In genomic region chr2:202909394-202910192, GRCh38 we compare ENCODE assay signal across 1 cellular context.
TF ChIP-seq lines count a peak whose summit lies in the region.

No MANE protein-coding gene starts in this region.

TF ChIP-seq in K562, 482 proteins besides CTCF, POLR2A, EP300 and RAD21:
- TF ChIP-seq JUND (IDR thresholded peaks at IDR 0.05; ENCODE audit: borderline replicate concordance, low read depth, low read length) (no peak), JUND (tag; IDR thresholded peaks at IDR 0.05; ENCODE audit: borderline replicate concordance, low read depth, low read length) (no peak), CEBPB (tag; IDR thresholded peaks at IDR 0.05) (peak; percentile 57; the same call in 1 of the 2 replicates), GTF2A2 (tag; IDR thresholded peaks at IDR 0.05) (no peak), PTTG1 (tag; IDR thresholded peaks at IDR 0.05; ENCODE audit: low read depth) (no peak), ETV1 (tag; conservative IDR thresholded peaks at IDR 0.05; ENCODE audit: low read depth) (no peak), MAFK (IDR thresholded peaks at IDR 0.05; ENCODE audit: low read length) (no peak), GABPB2 (CRISPR knock-in tag; conservative IDR thresholded peaks at IDR 0.05) (no peak), ATF4 (CRISPR knock-in tag; IDR thresholded peaks at IDR 0.05) (no peak), DEAF1 (CRISPR knock-in tag; IDR thresholded peaks at IDR 0.05) (no peak), RBM15 (IDR thresholded peaks at IDR 0.05; ENCODE audit: insufficient read depth, low read length) (no peak), CCAR2 (IDR thresholded peaks at IDR 0.05; ENCODE audit: low read depth, low read length) (no peak), CEBPG (CRISPR knock-in tag; IDR thresholded peaks at IDR 0.05) (no peak), CEBPG (tag; conservative IDR thresholded peaks at IDR 0.05 in 1 of 2, IDR thresholded peaks at IDR 0.05 in 1 of 2) (peak; percentile 37 to 42; a peak in 2 of 4 replicates), COPS2 (conservative IDR thresholded peaks at IDR 0.05) (no peak), ADNP (tag; IDR thresholded peaks at IDR 0.05) (peak; percentile 72), ZNF644 (tag; IDR thresholded peaks at IDR 0.05; ENCODE audit: low read depth) (no peak), NFE2L1 (tag; IDR thresholded peaks at IDR 0.05; ENCODE audit: borderline replicate concordance, low read depth) (no peak), CBFB (CRISPR knock-in tag; IDR thresholded peaks at IDR 0.05) (no peak), FOS (IDR thresholded peaks at IDR 0.05; ENCODE audit: extremely low read depth, insufficient read length) (no peak), ZNF121 (CRISPR knock-in tag; conservative IDR thresholded peaks at IDR 0.05) (no peak), SAFB (IDR thresholded peaks at IDR 0.05; ENCODE audit: borderline replicate concordance, low read depth, low read length) (no peak), SRSF9 (IDR thresholded peaks at IDR 0.05; ENCODE audit: borderline replicate concordance, low read depth, low read length) (no peak)
- TF ChIP-seq, protein P1, sequence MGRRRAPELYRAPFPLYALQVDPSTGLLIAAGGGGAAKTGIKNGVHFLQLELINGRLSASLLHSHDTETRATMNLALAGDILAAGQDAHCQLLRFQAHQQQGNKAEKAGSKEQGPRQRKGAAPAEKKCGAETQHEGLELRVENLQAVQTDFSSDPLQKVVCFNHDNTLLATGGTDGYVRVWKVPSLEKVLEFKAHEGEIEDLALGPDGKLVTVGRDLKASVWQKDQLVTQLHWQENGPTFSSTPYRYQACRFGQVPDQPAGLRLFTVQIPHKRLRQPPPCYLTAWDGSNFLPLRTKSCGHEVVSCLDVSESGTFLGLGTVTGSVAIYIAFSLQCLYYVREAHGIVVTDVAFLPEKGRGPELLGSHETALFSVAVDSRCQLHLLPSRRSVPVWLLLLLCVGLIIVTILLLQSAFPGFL (CRISPR knock-in tag; IDR thresholded peaks at IDR 0.05) = no peak
- TF ChIP-seq, protein P2, sequence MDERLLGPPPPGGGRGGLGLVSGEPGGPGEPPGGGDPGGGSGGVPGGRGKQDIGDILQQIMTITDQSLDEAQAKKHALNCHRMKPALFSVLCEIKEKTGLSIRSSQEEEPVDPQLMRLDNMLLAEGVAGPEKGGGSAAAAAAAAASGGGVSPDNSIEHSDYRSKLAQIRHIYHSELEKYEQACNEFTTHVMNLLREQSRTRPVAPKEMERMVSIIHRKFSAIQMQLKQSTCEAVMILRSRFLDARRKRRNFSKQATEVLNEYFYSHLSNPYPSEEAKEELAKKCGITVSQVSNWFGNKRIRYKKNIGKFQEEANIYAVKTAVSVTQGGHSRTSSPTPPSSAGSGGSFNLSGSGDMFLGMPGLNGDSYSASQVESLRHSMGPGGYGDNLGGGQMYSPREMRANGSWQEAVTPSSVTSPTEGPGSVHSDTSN (CRISPR knock-in tag; IDR thresholded peaks at IDR 0.05; ENCODE audit: low read depth) = no peak
- TF ChIP-seq, protein P2 (tag; conservative IDR thresholded peaks at IDR 0.05; ENCODE audit: low read depth) = no peak
- TF ChIP-seq, protein P3, sequence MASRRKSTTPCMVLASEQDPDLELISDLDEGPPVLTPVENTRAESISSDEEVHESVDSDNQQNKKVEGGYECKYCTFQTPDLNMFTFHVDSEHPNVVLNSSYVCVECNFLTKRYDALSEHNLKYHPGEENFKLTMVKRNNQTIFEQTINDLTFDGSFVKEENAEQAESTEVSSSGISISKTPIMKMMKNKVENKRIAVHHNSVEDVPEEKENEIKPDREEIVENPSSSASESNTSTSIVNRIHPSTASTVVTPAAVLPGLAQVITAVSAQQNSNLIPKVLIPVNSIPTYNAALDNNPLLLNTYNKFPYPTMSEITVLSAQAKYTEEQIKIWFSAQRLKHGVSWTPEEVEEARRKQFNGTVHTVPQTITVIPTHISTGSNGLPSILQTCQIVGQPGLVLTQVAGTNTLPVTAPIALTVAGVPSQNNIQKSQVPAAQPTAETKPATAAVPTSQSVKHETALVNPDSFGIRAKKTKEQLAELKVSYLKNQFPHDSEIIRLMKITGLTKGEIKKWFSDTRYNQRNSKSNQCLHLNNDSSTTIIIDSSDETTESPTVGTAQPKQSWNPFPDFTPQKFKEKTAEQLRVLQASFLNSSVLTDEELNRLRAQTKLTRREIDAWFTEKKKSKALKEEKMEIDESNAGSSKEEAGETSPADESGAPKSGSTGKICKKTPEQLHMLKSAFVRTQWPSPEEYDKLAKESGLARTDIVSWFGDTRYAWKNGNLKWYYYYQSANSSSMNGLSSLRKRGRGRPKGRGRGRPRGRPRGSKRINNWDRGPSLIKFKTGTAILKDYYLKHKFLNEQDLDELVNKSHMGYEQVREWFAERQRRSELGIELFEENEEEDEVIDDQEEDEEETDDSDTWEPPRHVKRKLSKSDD (conservative IDR thresholded peaks at IDR 0.05; ENCODE audit: low read length) = no peak
- TF ChIP-seq, protein P4, sequence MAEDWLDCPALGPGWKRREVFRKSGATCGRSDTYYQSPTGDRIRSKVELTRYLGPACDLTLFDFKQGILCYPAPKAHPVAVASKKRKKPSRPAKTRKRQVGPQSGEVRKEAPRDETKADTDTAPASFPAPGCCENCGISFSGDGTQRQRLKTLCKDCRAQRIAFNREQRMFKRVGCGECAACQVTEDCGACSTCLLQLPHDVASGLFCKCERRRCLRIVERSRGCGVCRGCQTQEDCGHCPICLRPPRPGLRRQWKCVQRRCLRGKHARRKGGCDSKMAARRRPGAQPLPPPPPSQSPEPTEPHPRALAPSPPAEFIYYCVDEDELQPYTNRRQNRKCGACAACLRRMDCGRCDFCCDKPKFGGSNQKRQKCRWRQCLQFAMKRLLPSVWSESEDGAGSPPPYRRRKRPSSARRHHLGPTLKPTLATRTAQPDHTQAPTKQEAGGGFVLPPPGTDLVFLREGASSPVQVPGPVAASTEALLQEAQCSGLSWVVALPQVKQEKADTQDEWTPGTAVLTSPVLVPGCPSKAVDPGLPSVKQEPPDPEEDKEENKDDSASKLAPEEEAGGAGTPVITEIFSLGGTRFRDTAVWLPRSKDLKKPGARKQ (CRISPR knock-in tag; IDR thresholded peaks at IDR 0.05) = no peak
- TF ChIP-seq, protein P5, sequence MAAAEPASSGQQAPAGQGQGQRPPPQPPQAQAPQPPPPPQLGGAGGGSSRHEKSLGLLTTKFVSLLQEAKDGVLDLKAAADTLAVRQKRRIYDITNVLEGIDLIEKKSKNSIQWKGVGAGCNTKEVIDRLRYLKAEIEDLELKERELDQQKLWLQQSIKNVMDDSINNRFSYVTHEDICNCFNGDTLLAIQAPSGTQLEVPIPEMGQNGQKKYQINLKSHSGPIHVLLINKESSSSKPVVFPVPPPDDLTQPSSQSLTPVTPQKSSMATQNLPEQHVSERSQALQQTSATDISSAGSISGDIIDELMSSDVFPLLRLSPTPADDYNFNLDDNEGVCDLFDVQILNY (CRISPR knock-in tag; IDR thresholded peaks at IDR 0.05) = no peak
TF ChIP-seq in K562: peak in this region for 3.
